In genomic region chr17:6995500-6996255, GRCh38 we compare ENCODE assay signal across 12 cellular contexts. TPM values are rescaled to one million over a fixed set of nuclear protein-coding genes. Genes with fewer than 3 reads are reported as not detected.
DNase-seq lines count a peak whose midpoint lies in the region; ATAC-seq and TF ChIP-seq lines count a peak whose summit lies in the region.
"Had no signal": no experiment of that assay in that cellular context is flagged by ENCODE, and none has a peak within 500 bp of the region (broad histone marks: within the 10 kb centered on the region; RNA-seq: fewer than 3 reads in every experiment).

Gene ALOX12 (plus strand): TSS chr17:6996049. CDS start chr17:6996118, 69 bp downstream.

- H3K27me3 Mint-ChIP-seq in MCF 10A (ENCODE audit: insufficient read depth, unreplicated experiment) (no peaks in the 10 kb centered on the region), neural progenitor cell (ENCODE audit: insufficient read depth, low read depth) (peaks cover 13% of the 10 kb centered on the region)
- H3K27me3 Mint-ChIP-seq: natural killer cell treated with Interleukin-12 subunit alpha and Interleukin-12 subunit beta and Interleukin-15 and Interleukin-18, amount 100 ng/mL, for 72 hours had no signal

- H3K4me3 ChIP-seq in breast epithelium (peak within 1 kb of the TSS; percentile 21 to 66 (median 47)), right cardiac atrium (ENCODE audit: low read length) (peak within 1 kb of the TSS; percentile 13), neural progenitor cell (peak within 1 kb of the TSS; percentile 41)

- H3K36me3 Mint-ChIP-seq in MCF 10A (ENCODE audit: insufficient read depth, unreplicated experiment) (peaks cover 26% of the 10 kb centered on the region), neural progenitor cell (peaks cover 7% of the 10 kb centered on the region)

- no peak within 1 kb of the TSS for H3K27ac ChIP-seq in breast epithelium
- H3K27ac ChIP-seq in right cardiac atrium (ENCODE audit: low read length): no peak within 1 kb of the TSS
- H3K27ac ChIP-seq in neural progenitor cell: no peak within 1 kb of the TSS

- BruUV-seq in MCF 10A (replicated peaks; lab: Mats Ljungman, UMichigan): no TSS peak

- H3K79me2 ChIP-seq in neural progenitor cell (ENCODE audit: low read depth): no peaks in the 10 kb centered on the region

- TF ChIP-seq POLR2A in breast epithelium (IDR thresholded peaks at IDR 0.05): no peak

- H3K27ac Mint-ChIP-seq in MCF 10A (ENCODE audit: low read depth, unreplicated experiment) (no peak within 1 kb of the TSS), neural progenitor cell (no peak within 1 kb of the TSS)
- H3K27ac Mint-ChIP-seq: activated T-helper 2 cell treated with anti-CD3 and anti-CD28 coated beads, Interferon-gamma antibody, Interleukin-2, Interleukin-4, amounts not matched to agents 10 μg/mL and 5 μg/mL and 100 μg/mL, durations not matched to agents 14 hours and 24 hours and 36 hours; natural killer cell treated with Interleukin-12 subunit alpha and Interleukin-12 subunit beta and Interleukin-15 and Interleukin-18, amount 100 ng/mL, for 72 hours had no signal

- WGBS in right cardiac atrium: 21% methylated on average over 64 of the region's 64 CpGs

- intact Hi-C loops in breast epithelium (cut with DNase I; ENCODE audit: low total_unique reads): no loop called here
- intact Hi-C loops in MCF 10A (cut with micrococcal nuclease): no loop called here
- intact Hi-C loops in right cardiac atrium (cut with DNase I): no loop called here

- H3K4me3 Mint-ChIP-seq in MCF 10A (ENCODE audit: unreplicated experiment): no peak within 1 kb of the TSS
- no peak within 1 kb of the TSS for H3K4me3 Mint-ChIP-seq in neural progenitor cell
- H3K4me3 Mint-ChIP-seq: natural killer cell treated with Interleukin-12 subunit alpha and Interleukin-12 subunit beta and Interleukin-15 and Interleukin-18, amount 100 ng/mL, for 72 hours had no signal

- H3K4me1 ChIP-seq in breast epithelium (peaks cover 0 to 6% of the 10 kb centered on the region in 2 donors), right cardiac atrium (ENCODE audit: control insufficient read depth, insufficient read depth, low read length) (no peaks in the 10 kb centered on the region), neural progenitor cell (peaks cover 11% of the 10 kb centered on the region)

- H3K27me3 ChIP-seq in breast epithelium (no peaks in the 10 kb centered on the region), right cardiac atrium (ENCODE audit: control insufficient read depth, insufficient read depth) (no peaks in the 10 kb centered on the region), neural progenitor cell (peaks cover 39% of the 10 kb centered on the region)

- H3K4me1 Mint-ChIP-seq in MCF 10A (ENCODE audit: insufficient read depth, unreplicated experiment) (no peaks in the 10 kb centered on the region), neural progenitor cell (peaks cover 2% of the 10 kb centered on the region)

- H3K9me3 Mint-ChIP-seq in MCF 10A (ENCODE audit: unreplicated experiment): no peaks in the 10 kb centered on the region
- peaks cover 3% of the 10 kb centered on the region for H3K9me3 Mint-ChIP-seq in neural progenitor cell
- H3K9me3 Mint-ChIP-seq: activated T-helper 2 cell treated with anti-CD3 and anti-CD28 coated beads, Interferon-gamma antibody, Interleukin-2, Interleukin-4, amounts not matched to agents 10 μg/mL and 5 μg/mL and 100 μg/mL, durations not matched to agents 14 hours and 24 hours and 36 hours; natural killer cell treated with Interleukin-12 subunit alpha and Interleukin-12 subunit beta and Interleukin-15 and Interleukin-18, amount 100 ng/mL, for 72 hours had no signal

- H3K9me3 ChIP-seq in breast epithelium (no peaks in the 10 kb centered on the region), right cardiac atrium (ENCODE audit: control insufficient read depth, low read length) (no peaks in the 10 kb centered on the region), neural progenitor cell (ENCODE audit: low read depth) (no peaks in the 10 kb centered on the region)

- H3K9ac ChIP-seq in neural progenitor cell: no peak within 1 kb of the TSS

- H3K36me3 ChIP-seq in breast epithelium: peaks cover 8% of the 10 kb centered on the region
- H3K36me3 ChIP-seq in neural progenitor cell: no peaks in the 10 kb centered on the region

- CTCF ChIA-PET in MCF 10A (lab: Yijun Ruan, JAX): interaction anchor here (0.8 to 1.3 kb wide), 3 partner anchors 9 to 152 kb away, joined by 3 to 5 read pairs (median 4); no protein-coding TSS in a partner anchor

- peaks cover 8% of the 10 kb centered on the region for H3F3A ChIP-seq in neural progenitor cell (ENCODE audit: low read depth)

- peak; percentile 69 to 78 for ATAC-seq in right cardiac atrium
- ATAC-seq in HG02759 (IDR thresholded peaks at IDR 0.05; ENCODE audit: unreplicated experiment): no peak
- no peak for ATAC-seq in HG03571 (IDR thresholded peaks at IDR 0.05; ENCODE audit: unreplicated experiment)

- TF ChIP-seq CTCF in breast epithelium (IDR thresholded peaks at IDR 0.05) (no peak), MCF 10A (IDR thresholded peaks at IDR 0.05; ENCODE audit: unreplicated experiment) (no peak), neural progenitor cell (IDR thresholded peaks at IDR 0.05) (no peak)

- POLR2A ChIA-PET in MCF 10A (lab: Yijun Ruan, JAX): interaction anchor here (1.2 to 2.0 kb wide), 2 partner anchors 9 to 17 kb away, joined by 3 to 5 read pairs; partner anchors contain the start of gene RNASEK

- H4K20me1 ChIP-seq in neural progenitor cell (ENCODE audit: low read depth): peaks cover 3% of the 10 kb centered on the region

- peak within 1 kb of the TSS; percentile 81 for H3K4me2 ChIP-seq in neural progenitor cell

- H2AFZ ChIP-seq in neural progenitor cell (replicated peaks): peak within 1 kb of the TSS; percentile 90

- peak in 1 of 2 donors; percentile 56 for DNase-seq in breast epithelium (ENCODE audit: low spot score in 2 of 2)
- DNase-seq in MCF 10A (ENCODE audit: unreplicated experiment): no peak
- DNase-seq in right cardiac atrium: peak; percentile 38 to 68 (median 68)
- peak; percentile 71 for DNase-seq in neural progenitor cell (ENCODE audit: low spot score)
- DNase-seq in anterior cingulate cortex (lab: John Stamatoyannopoulos, UW): no peak
- DNase-seq in NCI-H2081 treated with DMSO at 0.1 percent for 48 hours (lab: John Stamatoyannopoulos, UW): no peak
- DNase-seq: GF-D8 had no signal

RNA-seq across cellular contexts. Expression of gene ALOX12, which starts in this region (rescaled TPM):
- total RNA-seq in breast epithelium (not detected), MCF 10A (2022) (not detected in 2 replicates), right cardiac atrium (under 1 TPM in 1 of 4 donors, not detected in 3; 0.18 TPM), neural progenitor cell (ENCODE audit: low replicate concordance) (0.21 and 0.40 TPM in 2 replicates)
- polyA plus RNA-seq in right cardiac atrium: 0.09 TPM
- total RNA-seq: A172; activated T-helper 2 cell treated with anti-CD3 and anti-CD28 coated beads, Interferon-gamma antibody, Interleukin-2, Interleukin-4, amounts not matched to agents 10 μg/mL and 5 μg/mL and 100 μg/mL, durations not matched to agents 14 hours and 24 hours and 36 hours; natural killer cell treated with Interleukin-12 subunit alpha and Interleukin-12 subunit beta and Interleukin-15 and Interleukin-18, amount 100 ng/mL, for 72 hours had no signal

Comparison
In these comparisons a context has a peak if more than half of its experiments do, and no peak if none do; other contexts are left out.
1. Peak in DNase-seq, ATAC-seq and H3K4me3 ChIP-seq in right cardiac atrium; RNA of the gene not detected or under 1 TPM.
2. Peak in DNase-seq, H3K4me3 ChIP-seq and H3K4me2 ChIP-seq in neural progenitor cell; RNA of the gene not detected or under 1 TPM.